Comparison of ENCODE assay signal across 10 cellular contexts in the genomic region with DNA sequence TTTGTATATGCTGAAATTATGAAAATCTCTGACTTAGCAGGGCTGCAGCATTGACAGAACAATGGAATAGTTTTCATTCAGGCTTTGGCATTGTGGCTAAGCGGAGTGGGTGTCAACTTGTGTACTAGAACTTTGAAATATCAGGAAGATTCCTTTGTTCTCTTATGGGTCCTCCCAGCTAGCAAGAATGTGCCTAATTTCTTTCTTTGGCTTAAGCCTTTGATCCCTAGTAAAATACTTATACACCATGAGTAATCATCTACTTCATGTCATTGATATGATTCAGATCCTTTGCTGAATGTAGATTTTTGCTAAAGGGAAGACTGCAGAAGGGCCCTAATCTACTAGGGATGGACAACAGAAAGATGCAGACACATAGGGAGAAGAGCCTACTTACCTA.
DNase-seq lines count a peak whose midpoint lies in the region; ATAC-seq and TF ChIP-seq lines count a peak whose summit lies in the region.
"Had no signal": no experiment of that assay in that cellular context is flagged by ENCODE, and none has a peak within 500 bp of the region (broad histone marks: within the 10 kb centered on the region; RNA-seq: fewer than 3 reads in every experiment).

No MANE protein-coding gene starts in this region.

- H3K79me2 ChIP-seq in DND-41 (ENCODE audit: insufficient read depth, low read length), result peaks cover 97% of the 10 kb centered on the region

- no peaks in the 10 kb centered on the region for H3K9me3 Mint-ChIP-seq in dendritic cell treated with granulocyte-macrophage colony-stimulating factor and Interleukin-4, amounts not matched to agents 40 ng/mL and 50 ng/mL, for 4 days

- H3K4me3 ChIP-seq in DND-41 (ENCODE audit: low read depth in 1 of 2, low read length in 2 of 2), result no peak overlapping the region
- H3K4me3 ChIP-seq in neutrophil (ENCODE audit: low read depth in 1 of 2, low read length in 1 of 2), result no peak overlapping the region

- H3K36me3 Mint-ChIP-seq in dendritic cell treated with granulocyte-macrophage colony-stimulating factor and Interleukin-4, amounts not matched to agents 40 ng/mL and 50 ng/mL, for 4 days (ENCODE audit: low read depth), result peaks cover 22% of the 10 kb centered on the region

- H3K27me3 Mint-ChIP-seq in dendritic cell treated with granulocyte-macrophage colony-stimulating factor and Interleukin-4, amounts not matched to agents 40 ng/mL and 50 ng/mL, for 4 days, result no peaks in the 10 kb centered on the region

- H3K27ac ChIP-seq in DND-41 (ENCODE audit: low read length) (no peak overlapping the region), neutrophil (peak overlapping the region; percentile 64)

- H3K27me3 ChIP-seq in DND-41 (ENCODE audit: insufficient read depth, low read length, poor library complexity), result no peaks in the 10 kb centered on the region
- H3K27me3 ChIP-seq in neutrophil, result no peaks in the 10 kb centered on the region

- H3K36me3 ChIP-seq in DND-41 (ENCODE audit: insufficient read depth, low read length) (no peaks in the 10 kb centered on the region), neutrophil (no peaks in the 10 kb centered on the region)

- ATAC-seq in DND-41 (ENCODE audit: insufficient read depth, low read depth) (no peak), GM18517 (IDR thresholded peaks at IDR 0.05; ENCODE audit: unreplicated experiment) (no peak), GM18909 (IDR thresholded peaks at IDR 0.05; ENCODE audit: poor library complexity, unreplicated experiment) (no peak)

- peak overlapping the region; percentile 63 for H3K27ac Mint-ChIP-seq in dendritic cell treated with granulocyte-macrophage colony-stimulating factor and Interleukin-4, amounts not matched to agents 40 ng/mL and 50 ng/mL, for 4 days

- no peaks in the 10 kb centered on the region for H3K9me3 ChIP-seq in DND-41 (ENCODE audit: insufficient read depth, low read length, severe bottlenecking)
- H3K9me3 ChIP-seq in neutrophil, result no peaks in the 10 kb centered on the region

- peaks cover 19% of the 10 kb centered on the region for H3K4me1 ChIP-seq in DND-41 (ENCODE audit: insufficient read depth, low read length)
- peaks cover 38 to 39% of the 10 kb centered on the region in 2 experiments for H3K4me1 ChIP-seq in neutrophil (ENCODE audit: control insufficient read depth in 1 of 2, insufficient read depth in 1 of 2, low read depth in 1 of 2, low read length in 1 of 2)

- H3K4me3 Mint-ChIP-seq in dendritic cell treated with granulocyte-macrophage colony-stimulating factor and Interleukin-4, amounts not matched to agents 40 ng/mL and 50 ng/mL, for 4 days, result no peak overlapping the region

- H3K4me1 Mint-ChIP-seq in dendritic cell treated with granulocyte-macrophage colony-stimulating factor and Interleukin-4, amounts not matched to agents 40 ng/mL and 50 ng/mL, for 4 days (ENCODE audit: low read depth), result peaks cover 32% of the 10 kb centered on the region

- H4K20me1 ChIP-seq in DND-41 (ENCODE audit: insufficient read depth, low read length), result peaks cover 24% of the 10 kb centered on the region

- DNase-seq in DND-41 (no peak), NCI-H226 (peak; percentile 75), NCI-H2196 (lab: John Stamatoyannopoulos, UW; ENCODE audit: unreplicated experiment) (no peak), NCI-H345 (lab: John Stamatoyannopoulos, UW) (no peak)
- DNase-seq: NCI-H1417, T-helper 1 cell had no signal

- no peak overlapping the region for H2AFZ ChIP-seq in DND-41 (ENCODE audit: low read depth, low read length)

- H3K9ac ChIP-seq in DND-41 (ENCODE audit: low read depth, low read length), result no peak overlapping the region

- TF ChIP-seq CTCF in DND-41 (IDR thresholded peaks at IDR 0.05; ENCODE audit: borderline replicate concordance, extremely low read depth, low read length, poor library complexity, severe bottlenecking) (no peak), neutrophil (IDR thresholded peaks at IDR 0.05) (no peak)

- 0 out of 2 replicates have a peak overlapping the region, but pooled peaks have one; percentile 5 for H3K4me2 ChIP-seq in DND-41 (ENCODE audit: insufficient read depth, low read length)

- intact Hi-C loops in dendritic cell treated with granulocyte-macrophage colony-stimulating factor and Interleukin-4, amounts not matched to agents 40 ng/mL and 50 ng/mL, for 4 days (cut with micrococcal nuclease), result no loop called here
